Comparison of ENCODE assay signal across 24 cellular contexts in the genomic region with DNA sequence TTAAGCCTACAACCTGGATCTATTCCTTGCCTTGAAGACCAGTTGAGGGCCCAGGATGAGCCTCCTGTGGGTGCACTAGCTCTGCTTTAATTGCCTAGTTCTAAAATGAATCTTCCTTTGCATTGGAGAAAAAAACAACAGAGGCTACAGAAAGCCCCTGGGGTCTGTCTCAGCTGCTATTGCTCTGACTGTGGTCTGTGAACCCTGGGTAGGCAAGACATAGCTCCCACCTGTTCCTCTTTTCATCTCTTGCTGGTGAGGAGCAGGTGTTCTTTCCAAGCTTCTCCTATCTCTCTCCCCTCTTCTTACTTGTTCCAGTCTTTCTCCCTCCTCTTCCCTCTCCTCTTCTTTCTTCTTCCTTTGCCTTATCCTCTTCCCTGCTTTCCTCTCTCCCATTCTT. TPM values are rescaled to one million over a fixed set of nuclear protein-coding genes. Genes with fewer than 3 reads are reported as not detected.
"Had no signal": no experiment of that assay in that cellular context is flagged by ENCODE, and none has a peak within 500 bp of the region (broad histone marks: within the 10 kb centered on the region; RNA-seq: fewer than 3 reads in every experiment).

No MANE protein-coding gene starts in this region.

- DNase-seq: activated CD4-positive, alpha-beta T cell treated with anti-CD3 and anti-CD28 coated beads for 48 hours; activated CD4-positive, alpha-beta T cell treated with anti-CD3 and anti-CD28 coated beads, Interleukin-2, amount 50 U/mL, for 4 hours; activated CD4-positive, CD25-positive, alpha-beta regulatory T cell treated with anti-CD3 and anti-CD28 coated beads, Interleukin-2, amount 50 U/mL, for 72 hours; activated CD8-positive, alpha-beta memory T cell treated with anti-CD3 and anti-CD28 coated beads, Interleukin-2, amount 50 U/mL, for 48 hours; activated CD8-positive, alpha-beta T cell treated with anti-CD3 and anti-CD28 coated beads, Interleukin-2, amount 10 ng/mL, durations not matched to agents 7 days and 5 days; activated effector memory CD4-positive, alpha-beta T cell treated with Interleukin-2 at 50 U/mL for 16 hours; activated naive CD4-positive, alpha-beta T cell treated with Interleukin-2 at 50 U/mL for 16 hours; activated naive CD8-positive, alpha-beta T cell treated with anti-CD3 and anti-CD28 coated beads, Interleukin-2, amount 50 U/mL, for 24 hours; activated T-cell treated with anti-CD3 and anti-CD28 coated beads, Interleukin-2, amount 50 U/mL, for 1 hour; amniotic stem cell; NCI-H1694; NCI-H226; NCI-H526; Peyer's patch; Right ventricle myocardium superior had no signal

- ATAC-seq: activated CD8-positive, alpha-beta T cell treated with anti-CD3 and anti-CD28 coated beads, Interleukin-2, amount 10 ng/mL, durations not matched to agents 7 days and 5 days; activated naive CD4-positive, alpha-beta T cell treated with anti-CD3 and anti-CD28 coated beads, Interleukin-2, amount 50 U/mL, for 72 hours; SK-N-SH treated with all-trans-retinoic acid at 6 μM for 48 hours; WTC11 had no signal

- H3K9me3 ChIP-seq: Peyer's patch, SJSA1 had no signal

- H3K27me3 ChIP-seq: Peyer's patch, SJSA1 had no signal

- H3K9ac ChIP-seq: KMS-11 had no signal

- H3K4me1 ChIP-seq: Peyer's patch, SJSA1 had no signal

- H3K4me2 ChIP-seq: KMS-11 had no signal

- H3K27ac ChIP-seq: KMS-11, Peyer's patch, RWPE1, SJSA1 had no signal

- H3K4me3 ChIP-seq: Peyer's patch, SJSA1 had no signal

- H3K36me3 ChIP-seq: SJSA1 had no signal

- FAIRE-seq: astrocyte had no signal

RNA-seq across cellular contexts. Expression of gene RBP2, which starts 28.8 kb away (rescaled TPM):
- total RNA-seq: activated CD8-positive, alpha-beta T cell treated with anti-CD3 and anti-CD28 coated beads, Interleukin-2, amount 10 ng/mL, durations not matched to agents 7 days and 5 days; activated naive CD4-positive, alpha-beta T cell treated with anti-CD3 and anti-CD28 coated beads, Interleukin-2, amount 50 U/mL, for 72 hours; activated T-helper 1 cell treated with anti-CD3 and anti-CD28 coated beads, Interleukin-12 subunit alpha, Interleukin-12 subunit beta, Interleukin-2, Interleukin-4 antibody, amounts not matched to agents 30 ng/mL and 10 ng/mL and 1 ng/mL, durations not matched to agents 14 hours and 24 hours and 36 hours; astrocyte; NCI-H460; Right ventricle myocardium superior; SJSA1; WTC11 had no signal
